ENCODE assay signal across 1 cellular context in the genomic region with DNA sequence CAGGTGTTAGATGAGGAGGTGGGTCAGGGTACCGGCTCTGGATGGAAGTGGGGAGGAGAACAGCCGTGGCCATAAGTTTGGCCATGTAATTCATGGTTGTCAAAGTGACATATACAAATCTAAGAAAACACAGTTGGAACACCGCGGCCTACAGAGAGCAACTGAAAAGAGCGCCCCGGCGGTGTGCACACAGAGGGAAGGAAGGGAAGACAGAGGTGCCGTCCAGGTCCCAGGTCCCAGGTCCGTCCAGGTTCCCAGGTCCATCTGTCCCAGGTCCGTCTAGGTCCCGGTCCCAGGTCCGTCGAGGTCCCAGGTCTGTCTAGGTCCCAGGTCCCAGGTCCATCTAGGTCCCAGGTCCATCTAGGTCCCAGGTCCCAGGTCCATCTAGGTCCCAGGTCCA.
TF ChIP-seq lines count a peak whose summit lies in the region.

No MANE protein-coding gene starts in this region.

TF ChIP-seq in HepG2, 621 proteins besides CTCF, POLR2A, EP300 and RAD21:
- TF ChIP-seq AGO1 (IDR thresholded peaks at IDR 0.05; ENCODE audit: low read depth, low read length, poor library complexity, severe bottlenecking) = peak; percentile 64
- no peak for TF ChIP-seq PPARG (CRISPR knock-in tag; conservative IDR thresholded peaks at IDR 0.05)
- TF ChIP-seq CHCHD3 (CRISPR knock-in tag; IDR thresholded peaks at IDR 0.05) = no peak
- TF ChIP-seq, protein P1, sequence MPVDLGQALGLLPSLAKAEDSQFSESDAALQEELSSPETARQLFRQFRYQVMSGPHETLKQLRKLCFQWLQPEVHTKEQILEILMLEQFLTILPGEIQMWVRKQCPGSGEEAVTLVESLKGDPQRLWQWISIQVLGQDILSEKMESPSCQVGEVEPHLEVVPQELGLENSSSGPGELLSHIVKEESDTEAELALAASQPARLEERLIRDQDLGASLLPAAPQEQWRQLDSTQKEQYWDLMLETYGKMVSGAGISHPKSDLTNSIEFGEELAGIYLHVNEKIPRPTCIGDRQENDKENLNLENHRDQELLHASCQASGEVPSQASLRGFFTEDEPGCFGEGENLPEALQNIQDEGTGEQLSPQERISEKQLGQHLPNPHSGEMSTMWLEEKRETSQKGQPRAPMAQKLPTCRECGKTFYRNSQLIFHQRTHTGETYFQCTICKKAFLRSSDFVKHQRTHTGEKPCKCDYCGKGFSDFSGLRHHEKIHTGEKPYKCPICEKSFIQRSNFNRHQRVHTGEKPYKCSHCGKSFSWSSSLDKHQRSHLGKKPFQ (CRISPR knock-in tag; IDR thresholded peaks at IDR 0.05; ENCODE audit: insufficient replicate concordance) = no peak
- peak; percentile 24 for TF ChIP-seq AGO2 (optimal IDR thresholded peaks at IDR 0.05; ENCODE audit: low read depth, low read length)
- TF ChIP-seq, protein P2, sequence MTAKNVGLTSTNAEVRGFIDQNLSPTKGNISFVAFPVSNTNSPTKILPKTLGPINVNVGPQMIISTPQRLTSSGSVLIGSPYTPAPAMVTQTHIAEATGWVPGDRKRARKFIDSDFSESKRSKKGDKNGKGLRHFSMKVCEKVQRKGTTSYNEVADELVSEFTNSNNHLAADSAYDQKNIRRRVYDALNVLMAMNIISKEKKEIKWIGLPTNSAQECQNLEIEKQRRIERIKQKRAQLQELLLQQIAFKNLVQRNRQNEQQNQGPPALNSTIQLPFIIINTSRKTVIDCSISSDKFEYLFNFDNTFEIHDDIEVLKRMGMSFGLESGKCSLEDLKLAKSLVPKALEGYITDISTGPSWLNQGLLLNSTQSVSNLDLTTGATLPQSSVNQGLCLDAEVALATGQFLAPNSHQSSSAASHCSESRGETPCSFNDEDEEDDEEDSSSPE (CRISPR knock-in tag; IDR thresholded peaks at IDR 0.05) = no peak
- no peak for TF ChIP-seq BRD4 (CRISPR knock-in tag; IDR thresholded peaks at IDR 0.05)
- TF ChIP-seq FIP1L1 (IDR thresholded peaks at IDR 0.05; ENCODE audit: borderline replicate concordance, insufficient read depth, low read depth, low read length) = no peak
- TF ChIP-seq, protein P3, sequence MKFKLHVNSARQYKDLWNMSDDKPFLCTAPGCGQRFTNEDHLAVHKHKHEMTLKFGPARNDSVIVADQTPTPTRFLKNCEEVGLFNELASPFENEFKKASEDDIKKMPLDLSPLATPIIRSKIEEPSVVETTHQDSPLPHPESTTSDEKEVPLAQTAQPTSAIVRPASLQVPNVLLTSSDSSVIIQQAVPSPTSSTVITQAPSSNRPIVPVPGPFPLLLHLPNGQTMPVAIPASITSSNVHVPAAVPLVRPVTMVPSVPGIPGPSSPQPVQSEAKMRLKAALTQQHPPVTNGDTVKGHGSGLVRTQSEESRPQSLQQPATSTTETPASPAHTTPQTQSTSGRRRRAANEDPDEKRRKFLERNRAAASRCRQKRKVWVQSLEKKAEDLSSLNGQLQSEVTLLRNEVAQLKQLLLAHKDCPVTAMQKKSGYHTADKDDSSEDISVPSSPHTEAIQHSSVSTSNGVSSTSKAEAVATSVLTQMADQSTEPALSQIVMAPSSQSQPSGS (CRISPR knock-in tag; IDR thresholded peaks at IDR 0.05) = no peak
